Comparison of ENCODE assay signal across 8 cellular contexts in the genomic region with DNA sequence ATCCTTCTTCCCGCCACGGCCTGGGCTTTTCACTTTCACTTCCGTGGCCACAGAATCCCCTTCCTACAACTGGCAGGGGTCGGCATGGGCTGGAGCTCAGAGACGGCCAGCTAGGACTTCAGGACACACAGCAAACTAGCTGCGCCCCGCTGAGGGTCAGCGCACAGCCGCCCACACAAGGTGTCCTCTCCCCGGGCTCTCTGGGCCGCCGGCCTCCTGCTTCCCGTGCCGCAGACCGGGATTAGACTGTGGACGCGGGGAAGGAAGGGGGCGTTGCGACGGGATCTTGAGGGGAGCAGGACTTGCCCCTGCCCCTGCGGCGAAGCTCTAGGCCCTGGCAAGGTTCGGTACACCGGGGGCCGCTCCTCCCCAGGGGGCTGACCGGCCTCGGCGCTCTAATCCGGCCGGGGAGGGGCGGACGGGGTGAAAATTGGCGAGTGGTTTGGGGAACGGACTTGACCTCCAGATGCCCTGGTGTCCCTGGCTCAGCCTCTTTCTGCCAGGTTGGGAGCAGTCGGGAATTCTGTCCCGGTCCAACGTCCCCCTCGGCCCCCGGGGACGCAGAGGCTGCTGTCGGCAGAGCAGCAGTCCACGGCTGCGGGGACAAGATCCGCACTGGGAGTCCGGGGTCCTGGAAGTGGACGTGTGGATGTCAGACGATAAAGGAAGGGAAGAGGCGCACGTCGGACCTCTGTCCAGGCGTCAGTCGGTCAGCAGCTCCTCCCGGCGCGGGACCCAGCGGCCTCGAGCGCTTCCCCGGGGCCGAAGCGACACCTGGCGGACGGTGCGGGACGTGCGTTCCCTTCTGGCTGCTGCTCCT.
DNase-seq lines count a peak whose midpoint lies in the region; ATAC-seq and TF ChIP-seq lines count a peak whose summit lies in the region.

No MANE protein-coding gene starts in this region.

- ATAC-seq in GM21529 (IDR thresholded peaks at IDR 0.05; ENCODE audit: unreplicated experiment) (peak; percentile 75), GM19467 (IDR thresholded peaks at IDR 0.05; ENCODE audit: unreplicated experiment) (no peak)

- H3K27ac ChIP-seq in C4-2B = no peak overlapping the region

- peak overlapping the region; percentile 5 to 21 for H3K4me3 ChIP-seq in cardiac fibroblast (replicated peaks in 1 of 2; ENCODE audit: low read depth in 2 of 2, low read length in 2 of 2)

- DNase-seq in NCI-H146 (lab: John Stamatoyannopoulos, UW) (peak; percentile 83), cardiac fibroblast (ENCODE audit: low read depth in 2 of 2) (peak; percentile 79 to 83), islet precursor cell (peak; percentile 94)
- DNase-seq in activated CD4-positive, CD25-positive, alpha-beta regulatory T cell treated with anti-CD3 and anti-CD28 coated beads, Interleukin-2, amount 50 U/mL, for 16 hours (ENCODE audit: low read depth, low spot score) = peak; percentile 57
- peak; percentile 52 to 75 for DNase-seq in stimulated activated CD4-positive, alpha-beta T cell treated with anti-CD3 and anti-CD28 coated beads, Interleukin-12 subunit alpha, Interleukin-12 subunit beta, amount 100 ng/mL, for 24 hours (ENCODE audit: low read depth in 2 of 2)

- TF ChIP-seq CTCF in C4-2B (conservative IDR thresholded peaks at IDR 0.05) (peak; percentile 95), cardiac fibroblast (IDR thresholded peaks at IDR 0.05; ENCODE audit: low read depth, low read length) (peak; percentile 83)
